19 cellular contexts compared by ENCODE assay signal in genomic region chr12:68231229-68231628, GRCh38. TPM values are rescaled to one million over a fixed set of nuclear protein-coding genes. Genes with fewer than 3 reads are reported as not detected.
DNase-seq lines count a peak whose midpoint lies in the region; ATAC-seq, FAIRE-seq and TF ChIP-seq lines count a peak whose summit lies in the region.
"Had no signal": no experiment of that assay in that cellular context is flagged by ENCODE, and none has a peak within 500 bp of the region (broad histone marks: within the 10 kb centered on the region; RNA-seq: fewer than 3 reads in every experiment).

No MANE protein-coding gene starts in this region.

- no peak for TF ChIP-seq RAD21 in GM12878 (IDR thresholded peaks at IDR 0.05; ENCODE audit: insufficient read depth, low read depth, low read length)

- peak; percentile 67 for ATAC-seq in GM18519 (IDR thresholded peaks at IDR 0.05; ENCODE audit: low FRiP score, unreplicated experiment)
- peak; percentile 53 for ATAC-seq in HG03520 (IDR thresholded peaks at IDR 0.05; ENCODE audit: unreplicated experiment)
- peak; percentile 70 for ATAC-seq in GM12878
- ATAC-seq: A549 had no signal

- H3K36me3 Mint-ChIP-seq in activated CD4-positive, alpha-beta T cell treated with anti-CD3 and anti-CD28 coated beads, Interleukin-2, amount 10 ng/mL, durations not matched to agents 24 days and 14 days (ENCODE audit: low read depth) = peaks cover 7% of the 10 kb centered on the region
- H3K36me3 Mint-ChIP-seq in HFFc6 (ENCODE audit: low read depth) = no peaks in the 10 kb centered on the region

- no peak overlapping the region for H2AFZ ChIP-seq in GM12878 (ENCODE audit: control insufficient read depth, low read depth, low read length)
- H2AFZ ChIP-seq: PC-9 had no signal

- H3K27me3 Mint-ChIP-seq in activated CD4-positive, alpha-beta T cell treated with anti-CD3 and anti-CD28 coated beads, Interleukin-2, amount 10 ng/mL, durations not matched to agents 24 days and 14 days = peaks cover 5% of the 10 kb centered on the region
- peaks cover 31% of the 10 kb centered on the region for H3K27me3 Mint-ChIP-seq in HFFc6 (ENCODE audit: insufficient read depth)

- H3K4me3 ChIP-seq in GM12878 = no peak overlapping the region
- H3K4me3 ChIP-seq: A549, PC-9 had no signal

- no peaks in the 10 kb centered on the region for H3K9me3 ChIP-seq in GM12878 (replicated peaks; ENCODE audit: control insufficient read depth, insufficient read depth, low read length)
- H3K9me3 ChIP-seq: A549, Caco-2 had no signal

- intact Hi-C loops in activated CD4-positive, alpha-beta T cell treated with anti-CD3 and anti-CD28 coated beads, Interleukin-2, amount 10 ng/mL, durations not matched to agents 24 days and 14 days (cut with micrococcal nuclease) = no loop called here
- intact Hi-C loops in GM12878 (cut with micrococcal nuclease; ENCODE audit: unreplicated experiment) = no loop called here

- no peak for DNase-seq in activated CD4-positive, alpha-beta T cell treated with anti-CD3 and anti-CD28 coated beads, Interleukin-2, amount 10 ng/mL, durations not matched to agents 24 days and 14 days
- no peak for DNase-seq in activated CD4-positive, alpha-beta T cell treated with anti-CD3 and anti-CD28 coated beads, Interleukin-2, amount 50 U/mL, for 1 hour
- DNase-seq in GM12878 (ENCODE audit: low read depth, low spot score) (no peak), T-helper 9 cell (no peak), HFFc6 (no peak), NCI-H748 treated with DMSO at 0.1 percent for 48 hours (lab: John Stamatoyannopoulos, UW) (no peak)
- DNase-seq: Caco-2, IMR-90, NCI-H1436 treated with DMSO at 0.1 percent for 48 hours, NCI-H2081, NCI-H2227 treated with DMSO at 0.1 percent for 48 hours, NCI-H69, PC-9 had no signal

- H3K9ac ChIP-seq in GM12878 (ENCODE audit: control insufficient read depth, insufficient read depth, low read length) = no peak overlapping the region

- FAIRE-seq in GM12878 (lab: Jason Lieb, UNC) = peak; percentile 75
- FAIRE-seq: A549 had no signal

- H3K27me3 ChIP-seq in GM12878 (replicated peaks in 1 of 2; ENCODE audit: control insufficient read depth in 2 of 2, insufficient read depth in 2 of 2, low read length in 1 of 2) = no peaks in the 10 kb centered on the region

- peaks cover 2% of the 10 kb centered on the region; the same call in 1 of the 2 replicates for H3K4me1 ChIP-seq in GM12878 (ENCODE audit: control insufficient read depth, insufficient read depth, low read length)
- H3K4me1 ChIP-seq: A549, Caco-2 had no signal

- CTCF ChIA-PET in GM12878 (lab: Yijun Ruan, JAX) = interaction anchor here (0.8 to 3.5 kb wide), 7 partner anchors 8 to 267 kb away, joined by 3 to 31 read pairs (median 6); no protein-coding TSS in a partner anchor

- peaks cover 6% of the 10 kb centered on the region for H3K9me3 Mint-ChIP-seq in activated CD4-positive, alpha-beta T cell treated with anti-CD3 and anti-CD28 coated beads, Interleukin-2, amount 10 ng/mL, durations not matched to agents 24 days and 14 days
- no peaks in the 10 kb centered on the region for H3K9me3 Mint-ChIP-seq in HFFc6

- SMC1A ChIA-PET in GM12878 (lab: Charles Lee; ENCODE audit: uncharacterized antibody, unreplicated experiment) = interaction anchor here (0.5 to 4.2 kb wide), 9 partner anchors 8 to 608 kb away, joined by 3 to 35 read pairs (median 3); no protein-coding TSS in a partner anchor

- no peak overlapping the region for H3K27ac ChIP-seq in GM12878 (ENCODE audit: control insufficient read depth, insufficient read depth)
- H3K27ac ChIP-seq: A549, C4-2B, PC-9 had no signal

- no peaks in the 10 kb centered on the region for H3K36me3 ChIP-seq in GM12878 (ENCODE audit: control insufficient read depth in 2 of 2, insufficient read depth in 2 of 2, low read length in 1 of 2)

- POLR2A ChIA-PET in GM12878 (lab: Charles Lee) = interaction anchor here (0.6 kb wide), 1 partner anchor 278 kb away, joined by 3 read pairs; no protein-coding TSS in a partner anchor

- peak overlapping the region; percentile 5 for H3K27ac Mint-ChIP-seq in activated CD4-positive, alpha-beta T cell treated with anti-CD3 and anti-CD28 coated beads, Interleukin-2, amount 10 ng/mL, durations not matched to agents 24 days and 14 days
- H3K27ac Mint-ChIP-seq in HFFc6 = no peak overlapping the region

- in situ Hi-C loops in GM12878 (cut with MboI) = loop anchor here (5.0 kb wide), 1 partner anchor 81 kb away; no protein-coding TSS in a partner anchor

- BruUV-seq in GM12878 (replicated peaks; lab: Mats Ljungman, UMichigan) = no TSS peak

- H3K79me2 ChIP-seq in GM12878 (ENCODE audit: control insufficient read depth, insufficient read depth, low read length) = no peaks in the 10 kb centered on the region

- no peak for TF ChIP-seq POLR2A in GM12878 (IDR thresholded peaks at IDR 0.05; ENCODE audit: low read depth, low read length)

- H3K4me3 Mint-ChIP-seq in activated CD4-positive, alpha-beta T cell treated with anti-CD3 and anti-CD28 coated beads, Interleukin-2, amount 10 ng/mL, durations not matched to agents 24 days and 14 days = no peak overlapping the region
- H3K4me3 Mint-ChIP-seq in HFFc6 = no peak overlapping the region

- TF ChIP-seq CTCF in GM12878 (IDR thresholded peaks at IDR 0.05 in 2 of 3, conservative IDR thresholded peaks at IDR 0.05 in 1 of 3; ENCODE audit: control insufficient read depth in 2 of 3, extremely low read depth in 1 of 3, insufficient read depth in 1 of 3, low read depth in 3 of 3, low read length in 3 of 3) (no peak), HFFc6 (IDR thresholded peaks at IDR 0.05) (no peak)

- RAD21 ChIA-PET in GM12878 (lab: Charles Lee; ENCODE audit: unreplicated experiment) = interaction anchor here (0.6 to 2.0 kb wide), 4 partner anchors 8 to 420 kb away, joined by 3 to 9 read pairs (median 4); no protein-coding TSS in a partner anchor

- H3K4me1 Mint-ChIP-seq in activated CD4-positive, alpha-beta T cell treated with anti-CD3 and anti-CD28 coated beads, Interleukin-2, amount 10 ng/mL, durations not matched to agents 24 days and 14 days = peaks cover 46% of the 10 kb centered on the region
- H3K4me1 Mint-ChIP-seq in HFFc6 (ENCODE audit: low read depth) = no peaks in the 10 kb centered on the region; the same call in 1 of the 2 replicates

- H4K20me1 ChIP-seq in GM12878 (ENCODE audit: control insufficient read depth, insufficient read depth) = no peaks in the 10 kb centered on the region

- no peak overlapping the region for H3K4me2 ChIP-seq in GM12878 (ENCODE audit: control insufficient read depth, insufficient read depth)
- H3K4me2 ChIP-seq: A549, PC-9 had no signal

- TF ChIP-seq EP300 in GM12878 (IDR thresholded peaks at IDR 0.05; ENCODE audit: borderline replicate concordance in 1 of 2, control insufficient read depth in 1 of 2, low read depth in 2 of 2, low read length in 2 of 2) = no peak

TF ChIP-seq in GM12878, 131 proteins besides CTCF, POLR2A, EP300 and RAD21 (continues in another document):
- no peak for TF ChIP-seq HDGF (IDR thresholded peaks at IDR 0.05)
- TF ChIP-seq TAF1 (IDR thresholded peaks at IDR 0.05; ENCODE audit: borderline replicate concordance, low read depth, low read length) = no peak
- 0 out of 4 replicates have a peak, but pooled peaks of 1 of the 2 experiments have one; percentile 24 for TF ChIP-seq ETV6 (conservative IDR thresholded peaks at IDR 0.05 in 1 of 2, IDR thresholded peaks at IDR 0.05 in 1 of 2; ENCODE audit: borderline replicate concordance in 1 of 2, low read depth in 1 of 2)
- no peak for TF ChIP-seq ZNF622 (IDR thresholded peaks at IDR 0.05)

RNA-seq across cellular contexts. Expression of gene IL26, which starts 5.6 kb away (rescaled TPM):
- 6.9 and 7.7 TPM in 2 replicates for total RNA-seq in activated CD4-positive, alpha-beta T cell treated with anti-CD3 and anti-CD28 coated beads, Interleukin-2, amount 10 ng/mL, durations not matched to agents 24 days and 14 days
- total RNA-seq in GM12878 (2013; cell fraction: nucleolus; rRNA removed) = not detected in 2 replicates
- not detected in 2 replicates for total RNA-seq in GM12878 (2014; rRNA removed)
- not detected in 2 replicates for total RNA-seq in GM12878 (2014; rRNA removed; fragmentation: Illumina TruSeq; extraction: Trizol)
- not detected in 2 replicates for total RNA-seq in GM12878 (2021)
- not detected for polyA plus RNA-seq in GM12878 (2011; ENCODE audit: low read depth)
- polyA plus RNA-seq in GM12878 (2011; rRNA removed) = not detected in 2 replicates
- polyA plus RNA-seq in GM12878 (2011; cell fraction: cytosol; rRNA removed) = not detected in 2 replicates
- polyA plus RNA-seq in GM12878 (2011; cell fraction: nucleus; rRNA removed) = not detected in 2 replicates
- not detected in 2 replicates for polyA plus RNA-seq in GM12878 (2012)
- polyA plus RNA-seq in GM12878 (2014; fragmentation: Illumina TruSeq; extraction: Trizol) = not detected in 2 replicates
- polyA plus RNA-seq in GM12878 (2014; fragmentation: Nextera tagmentation; extraction: Ambion mirVana) = not detected
- not detected in 2 replicates for polyA plus RNA-seq in GM12878 (2014; rRNA removed)
- polyA plus RNA-seq in GM12878 (2016; fragmentation: Nextera tagmentation; extraction: Ambion mirVana) = not detected
- polyA minus RNA-seq in GM12878 (2011; rRNA and poly(A)+ RNA removed) = not detected in 2 replicates
- not detected in 2 replicates for polyA minus RNA-seq in GM12878 (2011; cell fraction: cytosol; rRNA and poly(A)+ RNA removed)
- polyA minus RNA-seq in GM12878 (2011; cell fraction: nucleus; rRNA and poly(A)+ RNA removed) = not detected in 2 replicates
- total RNA-seq in HFFc6 (2021; fragmentation: NEBNext Ultra II Directional; extraction: Animal tissue kit (Norgen Biotek cat#: 25700)) = not detected
- total RNA-seq: Caco-2, H4, IMR-90, LHCN-M2, PC-9 had no signal
- polyA plus RNA-seq: A549, IMR-90 had no signal

RNA-seq across cellular contexts. Expression of gene IL22, which starts 22.2 kb away (rescaled TPM):
- total RNA-seq in activated CD4-positive, alpha-beta T cell treated with anti-CD3 and anti-CD28 coated beads, Interleukin-2, amount 10 ng/mL, durations not matched to agents 24 days and 14 days = 2.4 and 3.1 TPM in 2 replicates
- not detected in 2 replicates for total RNA-seq in GM12878 (2013; cell fraction: nucleolus; rRNA removed)
- total RNA-seq in GM12878 (2014; rRNA removed) (not detected in 2 replicates), GM12878 (2014; rRNA removed; fragmentation: Illumina TruSeq; extraction: Trizol) (not detected in 2 replicates), GM12878 (2021) (not detected in 2 replicates)
- not detected for polyA plus RNA-seq in GM12878 (2011; ENCODE audit: low read depth)
- polyA plus RNA-seq in GM12878 (2011; rRNA removed) (not detected in 2 replicates), GM12878 (2014; fragmentation: Illumina TruSeq; extraction: Trizol) (not detected in 2 replicates), GM12878 (2014; fragmentation: Nextera tagmentation; extraction: Ambion mirVana) (not detected), GM12878 (2014; rRNA removed) (not detected in 2 replicates), GM12878 (2016; fragmentation: Nextera tagmentation; extraction: Ambion mirVana) (not detected)
- polyA plus RNA-seq in GM12878 (2011; cell fraction: cytosol; rRNA removed) = not detected in 2 replicates
- not detected in 2 replicates for polyA plus RNA-seq in GM12878 (2011; cell fraction: nucleus; rRNA removed)
- polyA plus RNA-seq in GM12878 (2012) = not detected in 2 replicates
- polyA minus RNA-seq in GM12878 (2011; rRNA and poly(A)+ RNA removed) = not detected in 2 replicates
- not detected in 2 replicates for polyA minus RNA-seq in GM12878 (2011; cell fraction: cytosol; rRNA and poly(A)+ RNA removed)
- polyA minus RNA-seq in GM12878 (2011; cell fraction: nucleus; rRNA and poly(A)+ RNA removed) = not detected in 2 replicates
- total RNA-seq in HFFc6 (2021; fragmentation: NEBNext Ultra II Directional; extraction: Animal tissue kit (Norgen Biotek cat#: 25700)) = not detected
- total RNA-seq: Caco-2, H4, IMR-90, LHCN-M2, PC-9 had no signal
- polyA plus RNA-seq: A549, IMR-90 had no signal
